Comparison of ENCODE assay signal across 9 cellular contexts in the genomic region with DNA sequence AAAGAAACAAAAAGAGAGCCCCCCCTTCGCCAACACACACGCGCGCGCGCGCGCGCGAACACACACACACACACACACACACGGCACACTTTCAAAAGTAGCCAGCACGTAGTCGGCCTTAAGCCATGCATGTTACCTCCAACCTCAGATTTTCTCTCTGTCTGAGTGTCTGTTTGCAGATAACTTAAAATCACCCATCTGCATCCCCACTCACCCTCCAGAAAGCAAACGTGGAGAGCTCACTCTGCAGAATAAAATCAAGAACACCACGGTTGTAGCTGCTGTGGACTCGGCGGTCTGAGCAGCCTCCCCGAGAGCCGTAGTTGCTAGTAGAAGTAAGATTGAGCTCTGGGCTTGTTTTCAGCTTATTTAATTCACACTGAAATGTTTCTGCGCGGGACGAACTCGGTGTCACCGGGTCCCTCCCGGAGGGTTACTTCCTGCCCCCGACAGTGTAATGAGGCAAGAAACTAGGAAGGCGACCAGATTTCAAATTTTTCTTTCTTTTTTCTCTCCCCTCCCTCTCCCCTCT. TPM values are rescaled to one million over a fixed set of nuclear protein-coding genes. Genes with fewer than 3 reads are reported as not detected.
DNase-seq lines count a peak whose midpoint lies in the region; ATAC-seq and TF ChIP-seq lines count a peak whose summit lies in the region.
"Had no signal": no experiment of that assay in that cellular context is flagged by ENCODE, and none has a peak within 500 bp of the region (broad histone marks: within the 10 kb centered on the region; RNA-seq: fewer than 3 reads in every experiment).

No MANE protein-coding gene starts in this region.

- no peak overlapping the region for H3K4ac ChIP-seq in mesendoderm (ENCODE audit: low read depth, low read length)

- H3K9me3 ChIP-seq in MG63 (no peaks in the 10 kb centered on the region), testis (no peaks in the 10 kb centered on the region)

- no peaks in the 10 kb centered on the region for H3K79me1 ChIP-seq in mesendoderm (ENCODE audit: low read length)

- H3K23ac ChIP-seq in mesendoderm (ENCODE audit: low read length), result no peak overlapping the region

- H4K8ac ChIP-seq in mesendoderm (ENCODE audit: low read depth, low read length), result no peak overlapping the region

- TF ChIP-seq CTCF in dorsolateral prefrontal cortex (IDR thresholded peaks at IDR 0.05 in 54 of 56, conservative IDR thresholded peaks at IDR 0.05 in 2 of 56; ENCODE audit: low read depth in 1 of 56, partially characterized antibody in 56 of 56) (no peak), testis (IDR thresholded peaks at IDR 0.05) (no peak)

- TF ChIP-seq POLR2A in testis (IDR thresholded peaks at IDR 0.05), result no peak

- H3K27ac ChIP-seq in dorsolateral prefrontal cortex (peak overlapping the region in 50 of 59 donors; percentile 9 to 96 (median 77)), mesendoderm (ENCODE audit: low read depth, low read length) (no peak overlapping the region), testis (peak overlapping the region; percentile 78 to 92)

- WGBS in mesendoderm (ENCODE audit: extremely low coverage, insufficient coverage, low lambda C conversion rate), result no CpG with 5 or more reads among the region's 27 CpGs
- WGBS in testis, 2 donors, result 2 to 8% methylated on average over 23 to 27 of the region's 27 CpGs

- H3K4me1 ChIP-seq in mesendoderm (ENCODE audit: control insufficient read depth, low read depth, low read length) (peaks cover 2% of the 10 kb centered on the region), testis (no peaks in the 10 kb centered on the region)

- H3K4me3 ChIP-seq in MG63 (peak overlapping the region; percentile 70), dorsolateral prefrontal cortex (peak overlapping the region; percentile 26 to 93 (median 74)), mesendoderm (ENCODE audit: low read length) (no peak overlapping the region), testis (peak overlapping the region; percentile 73 to 82)

- intact Hi-C loops in dorsolateral prefrontal cortex (cut with DNase I), result loop anchor here in 1 of 2 donors (5.0 kb wide), 1 partner anchor 57 kb away; no protein-coding TSS in a partner anchor
- intact Hi-C loops in testis (cut with DNase I; ENCODE audit: low total_unique reads), result no loop called here

- peak overlapping the region; percentile 36 for H3K18ac ChIP-seq in mesendoderm (ENCODE audit: low read length)

- no peak overlapping the region for H2AK5ac ChIP-seq in mesendoderm (ENCODE audit: low read length)

- H3K27me3 ChIP-seq in MG63, result no peaks in the 10 kb centered on the region
- peaks cover 0 to 44% (median 0%) of the 10 kb centered on the region in 45 donors for H3K27me3 ChIP-seq in dorsolateral prefrontal cortex
- peaks cover 71% of the 10 kb centered on the region for H3K27me3 ChIP-seq in mesendoderm (ENCODE audit: insufficient read depth, low read length, poor library complexity)
- H3K27me3 ChIP-seq in testis, result no peaks in the 10 kb centered on the region

- DNase-seq in MG63 (no peak), dorsolateral prefrontal cortex (peak in 1 of 10 donors; percentile 40), mesendoderm (peak; percentile 34), testis (no peak), HEK293T (ENCODE audit: extremely low spot score) (no peak), DMS114 treated with DMSO at 0.1 percent for 48 hours (lab: John Stamatoyannopoulos, UW; ENCODE audit: unreplicated experiment) (no peak)
- no peak for DNase-seq in stimulated activated naive CD4-positive, alpha-beta T cell treated with Interleukin-2 at 50 U/mL for 16 hours (lab: John Stamatoyannopoulos, UW)
- DNase-seq: foreskin melanocyte had no signal

- H4K5ac ChIP-seq in mesendoderm (ENCODE audit: low read length), result no peak overlapping the region

- no peak overlapping the region for H2BK15ac ChIP-seq in mesendoderm (replicated peaks; ENCODE audit: low read depth)

- POLR2A ChIA-PET in HEK293T (lab: Yijun Ruan, JAX), result no interaction called here

- H3K36me3 ChIP-seq in MG63 (peaks cover 8% of the 10 kb centered on the region), mesendoderm (ENCODE audit: control insufficient read depth, insufficient read depth, low read length) (no peaks in the 10 kb centered on the region), testis (ENCODE audit: low read depth, missing control alignments) (no peaks in the 10 kb centered on the region)

- CTCF ChIA-PET in HEK293T (lab: Yijun Ruan, JAX), result interaction anchor here (0.7 kb wide), 1 partner anchor 1862 kb away, joined by 3 read pairs; no protein-coding TSS in a partner anchor

- peak overlapping the region; percentile 13 for H3K9ac ChIP-seq in mesendoderm (ENCODE audit: low read length)

- no peaks in the 10 kb centered on the region for H3K79me2 ChIP-seq in mesendoderm (ENCODE audit: control insufficient read depth, insufficient read depth, low read length)

- no peak for ATAC-seq in GM19328 (IDR thresholded peaks at IDR 0.05; ENCODE audit: unreplicated experiment)

- H3K4me2 ChIP-seq in mesendoderm (ENCODE audit: low read length), result peak overlapping the region; percentile 63

- H3K56ac ChIP-seq in mesendoderm (ENCODE audit: low read length), result peak overlapping the region; percentile 52

- no peak overlapping the region for H2BK120ac ChIP-seq in mesendoderm (ENCODE audit: low read depth, low read length)

- H2BK5ac ChIP-seq in mesendoderm (ENCODE audit: low read length), result no peak overlapping the region

TF ChIP-seq in HEK293T, 16 proteins besides CTCF, POLR2A, EP300 and RAD21:
- no peak for TF ChIP-seq TARDBP (IDR thresholded peaks at IDR 0.05)
- no peak for TF ChIP-seq ZNF384 (IDR thresholded peaks at IDR 0.05)
- TF ChIP-seq BHLHE40 (IDR thresholded peaks at IDR 0.05; ENCODE audit: borderline replicate concordance), result no peak
- TF ChIP-seq, protein P1, sequence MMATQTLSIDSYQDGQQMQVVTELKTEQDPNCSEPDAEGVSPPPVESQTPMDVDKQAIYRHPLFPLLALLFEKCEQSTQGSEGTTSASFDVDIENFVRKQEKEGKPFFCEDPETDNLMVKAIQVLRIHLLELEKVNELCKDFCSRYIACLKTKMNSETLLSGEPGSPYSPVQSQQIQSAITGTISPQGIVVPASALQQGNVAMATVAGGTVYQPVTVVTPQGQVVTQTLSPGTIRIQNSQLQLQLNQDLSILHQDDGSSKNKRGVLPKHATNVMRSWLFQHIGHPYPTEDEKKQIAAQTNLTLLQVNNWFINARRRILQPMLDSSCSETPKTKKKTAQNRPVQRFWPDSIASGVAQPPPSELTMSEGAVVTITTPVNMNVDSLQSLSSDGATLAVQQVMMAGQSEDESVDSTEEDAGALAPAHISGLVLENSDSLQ (IDR thresholded peaks at IDR 0.05), result no peak
- TF ChIP-seq LEF1 (IDR thresholded peaks at IDR 0.05; ENCODE audit: borderline replicate concordance), result no peak
- no peak for TF ChIP-seq HDGF (IDR thresholded peaks at IDR 0.05; ENCODE audit: borderline replicate concordance)
- no peak for TF ChIP-seq NFRKB (IDR thresholded peaks at IDR 0.05)

RNA-seq across cellular contexts. Expression of gene MEIS1, which starts 5.2 kb away (rescaled TPM):
- total RNA-seq in MG63 (2014; rRNA removed; shearing (Covaris generic); ENCODE audit: low replicate concordance), result 3.6 and 7.4 TPM in 2 replicates
- 10 to 100 TPM in 112 of 120 experiments, 1 to 10 TPM in 8; 6.7 to 51.0 (median 18.0) TPM for total RNA-seq in dorsolateral prefrontal cortex
- 0.25 TPM for polyA plus RNA-seq in mesendoderm (2013, experiment 1 of 2)
- polyA plus RNA-seq in mesendoderm (2013, experiment 2 of 2), result 0.10 TPM
- total RNA-seq in testis, result 10 to 100 TPM; 10.8 to 13.8 TPM
- 13.5 TPM for polyA plus RNA-seq in testis (ENCODE audit: insufficient read depth, low read depth, low replicate concordance)
